In the genomic region with DNA sequence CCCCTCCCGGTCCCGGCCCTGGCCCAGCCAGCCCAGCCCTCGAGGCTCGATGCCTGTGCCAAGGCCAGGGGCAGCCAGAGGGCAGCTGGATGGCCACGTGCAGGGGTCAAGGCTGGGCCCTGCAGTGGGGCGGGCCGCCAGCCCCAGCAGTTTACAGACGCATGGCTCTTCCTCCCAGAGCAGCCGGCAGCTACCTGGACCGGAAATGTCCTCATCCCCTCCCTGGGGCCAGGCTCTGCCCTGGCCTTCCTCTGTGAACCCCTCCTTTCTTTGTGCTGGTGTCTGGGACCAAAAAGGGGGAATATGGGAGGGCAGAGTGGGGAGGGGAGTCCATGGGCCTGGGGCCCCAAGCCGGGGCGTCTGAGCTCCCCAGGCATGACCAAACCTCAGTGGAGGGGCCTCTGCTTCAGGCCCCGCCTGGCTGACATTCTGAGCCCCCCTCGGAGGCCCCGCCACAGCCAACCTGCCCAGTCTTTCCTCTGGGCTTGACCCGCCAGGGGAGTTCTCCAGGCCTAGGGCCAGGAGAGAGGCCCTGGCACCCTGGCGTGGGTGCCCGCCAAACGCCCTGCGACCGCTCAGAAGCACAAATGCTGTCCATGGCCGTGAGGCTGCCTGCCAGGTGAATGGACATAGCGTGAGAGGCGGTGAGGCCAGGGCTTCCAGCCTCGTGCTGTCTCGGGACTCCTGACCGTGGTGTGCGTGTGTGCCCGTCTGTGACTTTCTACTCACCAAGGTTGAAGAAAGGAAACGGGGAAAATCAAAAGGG, we compare ENCODE assay signal across 1 cellular context.
TF ChIP-seq lines count a peak whose summit lies in the region.

No MANE protein-coding gene starts in this region.

TF ChIP-seq in HepG2, 621 proteins besides CTCF, POLR2A, EP300 and RAD21 (continued from another document and continues in another):
- TF ChIP-seq, protein P1, sequence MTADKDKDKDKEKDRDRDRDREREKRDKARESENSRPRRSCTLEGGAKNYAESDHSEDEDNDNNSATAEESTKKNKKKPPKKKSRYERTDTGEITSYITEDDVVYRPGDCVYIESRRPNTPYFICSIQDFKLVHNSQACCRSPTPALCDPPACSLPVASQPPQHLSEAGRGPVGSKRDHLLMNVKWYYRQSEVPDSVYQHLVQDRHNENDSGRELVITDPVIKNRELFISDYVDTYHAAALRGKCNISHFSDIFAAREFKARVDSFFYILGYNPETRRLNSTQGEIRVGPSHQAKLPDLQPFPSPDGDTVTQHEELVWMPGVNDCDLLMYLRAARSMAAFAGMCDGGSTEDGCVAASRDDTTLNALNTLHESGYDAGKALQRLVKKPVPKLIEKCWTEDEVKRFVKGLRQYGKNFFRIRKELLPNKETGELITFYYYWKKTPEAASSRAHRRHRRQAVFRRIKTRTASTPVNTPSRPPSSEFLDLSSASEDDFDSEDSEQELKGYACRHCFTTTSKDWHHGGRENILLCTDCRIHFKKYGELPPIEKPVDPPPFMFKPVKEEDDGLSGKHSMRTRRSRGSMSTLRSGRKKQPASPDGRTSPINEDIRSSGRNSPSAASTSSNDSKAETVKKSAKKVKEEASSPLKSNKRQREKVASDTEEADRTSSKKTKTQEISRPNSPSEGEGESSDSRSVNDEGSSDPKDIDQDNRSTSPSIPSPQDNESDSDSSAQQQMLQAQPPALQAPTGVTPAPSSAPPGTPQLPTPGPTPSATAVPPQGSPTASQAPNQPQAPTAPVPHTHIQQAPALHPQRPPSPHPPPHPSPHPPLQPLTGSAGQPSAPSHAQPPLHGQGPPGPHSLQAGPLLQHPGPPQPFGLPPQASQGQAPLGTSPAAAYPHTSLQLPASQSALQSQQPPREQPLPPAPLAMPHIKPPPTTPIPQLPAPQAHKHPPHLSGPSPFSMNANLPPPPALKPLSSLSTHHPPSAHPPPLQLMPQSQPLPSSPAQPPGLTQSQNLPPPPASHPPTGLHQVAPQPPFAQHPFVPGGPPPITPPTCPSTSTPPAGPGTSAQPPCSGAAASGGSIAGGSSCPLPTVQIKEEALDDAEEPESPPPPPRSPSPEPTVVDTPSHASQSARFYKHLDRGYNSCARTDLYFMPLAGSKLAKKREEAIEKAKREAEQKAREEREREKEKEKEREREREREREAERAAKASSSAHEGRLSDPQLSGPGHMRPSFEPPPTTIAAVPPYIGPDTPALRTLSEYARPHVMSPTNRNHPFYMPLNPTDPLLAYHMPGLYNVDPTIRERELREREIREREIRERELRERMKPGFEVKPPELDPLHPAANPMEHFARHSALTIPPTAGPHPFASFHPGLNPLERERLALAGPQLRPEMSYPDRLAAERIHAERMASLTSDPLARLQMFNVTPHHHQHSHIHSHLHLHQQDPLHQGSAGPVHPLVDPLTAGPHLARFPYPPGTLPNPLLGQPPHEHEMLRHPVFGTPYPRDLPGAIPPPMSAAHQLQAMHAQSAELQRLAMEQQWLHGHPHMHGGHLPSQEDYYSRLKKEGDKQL (CRISPR knock-in tag; IDR thresholded peaks at IDR 0.05; ENCODE audit: low read depth): peak; percentile 82
- TF ChIP-seq, protein P2, sequence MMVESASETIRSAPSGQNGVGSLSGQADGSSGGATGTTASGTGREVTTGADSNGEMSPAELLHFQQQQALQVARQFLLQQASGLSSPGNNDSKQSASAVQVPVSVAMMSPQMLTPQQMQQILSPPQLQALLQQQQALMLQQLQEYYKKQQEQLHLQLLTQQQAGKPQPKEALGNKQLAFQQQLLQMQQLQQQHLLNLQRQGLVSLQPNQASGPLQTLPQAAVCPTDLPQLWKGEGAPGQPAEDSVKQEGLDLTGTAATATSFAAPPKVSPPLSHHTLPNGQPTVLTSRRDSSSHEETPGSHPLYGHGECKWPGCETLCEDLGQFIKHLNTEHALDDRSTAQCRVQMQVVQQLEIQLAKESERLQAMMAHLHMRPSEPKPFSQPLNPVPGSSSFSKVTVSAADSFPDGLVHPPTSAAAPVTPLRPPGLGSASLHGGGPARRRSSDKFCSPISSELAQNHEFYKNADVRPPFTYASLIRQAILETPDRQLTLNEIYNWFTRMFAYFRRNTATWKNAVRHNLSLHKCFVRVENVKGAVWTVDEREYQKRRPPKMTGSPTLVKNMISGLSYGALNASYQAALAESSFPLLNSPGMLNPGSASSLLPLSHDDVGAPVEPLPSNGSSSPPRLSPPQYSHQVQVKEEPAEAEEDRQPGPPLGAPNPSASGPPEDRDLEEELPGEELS (CRISPR knock-in tag; IDR thresholded peaks at IDR 0.05): peak; percentile 78
- TF ChIP-seq RFX1 (IDR thresholded peaks at IDR 0.05) (no peak), ZNF678 (CRISPR knock-in tag; IDR thresholded peaks at IDR 0.05) (0 out of 2 replicates have a peak, but pooled peaks have one; percentile 27), MAFF (IDR thresholded peaks at IDR 0.05; ENCODE audit: low read depth, low read length) (no peak), IRF2 (CRISPR knock-in tag; IDR thresholded peaks at IDR 0.05) (peak; percentile 91), RELA (CRISPR knock-in tag; IDR thresholded peaks at IDR 0.05) (0 out of 2 replicates have a peak, but pooled peaks have one; percentile 42), ZNF83 (CRISPR knock-in tag; IDR thresholded peaks at IDR 0.05; ENCODE audit: borderline replicate concordance) (peak; percentile 66; the same call in 1 of the 2 replicates), ZNF501 (CRISPR knock-in tag; IDR thresholded peaks at IDR 0.05) (peak; percentile 88), TBX3 (IDR thresholded peaks at IDR 0.05; ENCODE audit: borderline replicate concordance) (0 out of 2 replicates have a peak, but pooled peaks have one; percentile 21), SCMH1 (CRISPR knock-in tag; IDR thresholded peaks at IDR 0.05; ENCODE audit: borderline replicate concordance) (no peak), MATR3 (CRISPR knock-in tag; IDR thresholded peaks at IDR 0.05) (no peak), ZSCAN31 (CRISPR knock-in tag; IDR thresholded peaks at IDR 0.05; ENCODE audit: low read depth) (peak; percentile 75), ZFP90 (CRISPR knock-in tag; IDR thresholded peaks at IDR 0.05; ENCODE audit: borderline replicate concordance) (0 out of 2 replicates have a peak, but pooled peaks have one; percentile 49), ZNF557 (CRISPR knock-in tag; IDR thresholded peaks at IDR 0.05) (peak; percentile 59; the same call in 1 of the 2 replicates), YY1 (IDR thresholded peaks at IDR 0.05; ENCODE audit: insufficient read depth, insufficient replicate concordance, low read depth, low read length) (no peak), PAX8 (CRISPR knock-in tag; IDR thresholded peaks at IDR 0.05; ENCODE audit: borderline replicate concordance) (peak; percentile 45; the same call in 1 of the 2 replicates), SMARCC2 (IDR thresholded peaks at IDR 0.05) (no peak), IKZF4 (CRISPR knock-in tag; IDR thresholded peaks at IDR 0.05; ENCODE audit: borderline replicate concordance, low read depth, not compliant biosample characterization) (peak; percentile 88), ZNF891 (CRISPR knock-in tag; IDR thresholded peaks at IDR 0.05) (peak; percentile 70; the same call in 1 of the 2 replicates), ZNF225 (CRISPR knock-in tag; IDR thresholded peaks at IDR 0.05) (peak; percentile 69; the same call in 1 of the 2 replicates)
- TF ChIP-seq, protein P3, sequence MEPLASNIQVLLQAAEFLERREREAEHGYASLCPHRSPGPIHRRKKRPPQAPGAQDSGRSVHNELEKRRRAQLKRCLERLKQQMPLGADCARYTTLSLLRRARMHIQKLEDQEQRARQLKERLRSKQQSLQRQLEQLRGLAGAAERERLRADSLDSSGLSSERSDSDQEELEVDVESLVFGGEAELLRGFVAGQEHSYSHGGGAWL (CRISPR knock-in tag; IDR thresholded peaks at IDR 0.05): peak; percentile 97
- TF ChIP-seq, protein P4, sequence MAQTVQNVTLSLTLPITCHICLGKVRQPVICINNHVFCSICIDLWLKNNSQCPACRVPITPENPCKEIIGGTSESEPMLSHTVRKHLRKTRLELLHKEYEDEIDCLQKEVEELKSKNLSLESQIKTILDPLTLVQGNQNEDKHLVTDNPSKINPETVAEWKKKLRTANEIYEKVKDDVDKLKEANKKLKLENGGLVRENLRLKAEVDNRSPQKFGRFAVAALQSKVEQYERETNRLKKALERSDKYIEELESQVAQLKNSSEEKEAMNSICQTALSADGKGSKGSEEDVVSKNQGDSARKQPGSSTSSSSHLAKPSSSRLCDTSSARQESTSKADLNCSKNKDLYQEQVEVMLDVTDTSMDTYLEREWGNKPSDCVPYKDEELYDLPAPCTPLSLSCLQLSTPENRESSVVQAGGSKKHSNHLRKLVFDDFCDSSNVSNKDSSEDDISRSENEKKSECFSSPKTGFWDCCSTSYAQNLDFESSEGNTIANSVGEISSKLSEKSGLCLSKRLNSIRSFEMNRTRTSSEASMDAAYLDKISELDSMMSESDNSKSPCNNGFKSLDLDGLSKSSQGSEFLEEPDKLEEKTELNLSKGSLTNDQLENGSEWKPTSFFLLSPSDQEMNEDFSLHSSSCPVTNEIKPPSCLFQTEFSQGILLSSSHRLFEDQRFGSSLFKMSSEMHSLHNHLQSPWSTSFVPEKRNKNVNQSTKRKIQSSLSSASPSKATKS (CRISPR knock-in tag; IDR thresholded peaks at IDR 0.05): no peak
- TF ChIP-seq, protein P5, sequence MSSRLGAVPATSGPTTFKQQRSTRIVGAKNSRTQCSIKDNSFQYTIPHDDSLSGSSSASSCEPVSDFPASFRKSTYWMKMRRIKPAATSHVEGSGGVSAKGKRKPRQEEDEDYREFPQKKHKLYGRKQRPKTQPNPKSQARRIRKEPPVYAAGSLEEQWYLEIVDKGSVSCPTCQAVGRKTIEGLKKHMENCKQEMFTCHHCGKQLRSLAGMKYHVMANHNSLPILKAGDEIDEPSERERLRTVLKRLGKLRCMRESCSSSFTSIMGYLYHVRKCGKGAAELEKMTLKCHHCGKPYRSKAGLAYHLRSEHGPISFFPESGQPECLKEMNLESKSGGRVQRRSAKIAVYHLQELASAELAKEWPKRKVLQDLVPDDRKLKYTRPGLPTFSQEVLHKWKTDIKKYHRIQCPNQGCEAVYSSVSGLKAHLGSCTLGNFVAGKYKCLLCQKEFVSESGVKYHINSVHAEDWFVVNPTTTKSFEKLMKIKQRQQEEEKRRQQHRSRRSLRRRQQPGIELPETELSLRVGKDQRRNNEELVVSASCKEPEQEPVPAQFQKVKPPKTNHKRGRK (CRISPR knock-in tag; IDR thresholded peaks at IDR 0.05): 0 out of 2 replicates have a peak, but pooled peaks have one; percentile 34
- TF ChIP-seq, protein P6, sequence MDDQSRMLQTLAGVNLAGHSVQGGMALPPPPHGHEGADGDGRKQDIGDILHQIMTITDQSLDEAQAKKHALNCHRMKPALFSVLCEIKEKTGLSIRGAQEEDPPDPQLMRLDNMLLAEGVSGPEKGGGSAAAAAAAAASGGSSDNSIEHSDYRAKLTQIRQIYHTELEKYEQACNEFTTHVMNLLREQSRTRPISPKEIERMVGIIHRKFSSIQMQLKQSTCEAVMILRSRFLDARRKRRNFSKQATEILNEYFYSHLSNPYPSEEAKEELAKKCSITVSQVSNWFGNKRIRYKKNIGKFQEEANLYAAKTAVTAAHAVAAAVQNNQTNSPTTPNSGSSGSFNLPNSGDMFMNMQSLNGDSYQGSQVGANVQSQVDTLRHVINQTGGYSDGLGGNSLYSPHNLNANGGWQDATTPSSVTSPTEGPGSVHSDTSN (CRISPR knock-in tag; IDR thresholded peaks at IDR 0.05; ENCODE audit: borderline replicate concordance): no peak
- TF ChIP-seq, protein P7, sequence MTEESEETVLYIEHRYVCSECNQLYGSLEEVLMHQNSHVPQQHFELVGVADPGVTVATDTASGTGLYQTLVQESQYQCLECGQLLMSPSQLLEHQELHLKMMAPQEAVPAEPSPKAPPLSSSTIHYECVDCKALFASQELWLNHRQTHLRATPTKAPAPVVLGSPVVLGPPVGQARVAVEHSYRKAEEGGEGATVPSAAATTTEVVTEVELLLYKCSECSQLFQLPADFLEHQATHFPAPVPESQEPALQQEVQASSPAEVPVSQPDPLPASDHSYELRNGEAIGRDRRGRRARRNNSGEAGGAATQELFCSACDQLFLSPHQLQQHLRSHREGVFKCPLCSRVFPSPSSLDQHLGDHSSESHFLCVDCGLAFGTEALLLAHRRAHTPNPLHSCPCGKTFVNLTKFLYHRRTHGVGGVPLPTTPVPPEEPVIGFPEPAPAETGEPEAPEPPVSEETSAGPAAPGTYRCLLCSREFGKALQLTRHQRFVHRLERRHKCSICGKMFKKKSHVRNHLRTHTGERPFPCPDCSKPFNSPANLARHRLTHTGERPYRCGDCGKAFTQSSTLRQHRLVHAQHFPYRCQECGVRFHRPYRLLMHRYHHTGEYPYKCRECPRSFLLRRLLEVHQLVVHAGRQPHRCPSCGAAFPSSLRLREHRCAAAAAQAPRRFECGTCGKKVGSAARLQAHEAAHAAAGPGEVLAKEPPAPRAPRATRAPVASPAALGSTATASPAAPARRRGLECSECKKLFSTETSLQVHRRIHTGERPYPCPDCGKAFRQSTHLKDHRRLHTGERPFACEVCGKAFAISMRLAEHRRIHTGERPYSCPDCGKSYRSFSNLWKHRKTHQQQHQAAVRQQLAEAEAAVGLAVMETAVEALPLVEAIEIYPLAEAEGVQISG (CRISPR knock-in tag; IDR thresholded peaks at IDR 0.05): peak; percentile 81
- TF ChIP-seq, protein P8, sequence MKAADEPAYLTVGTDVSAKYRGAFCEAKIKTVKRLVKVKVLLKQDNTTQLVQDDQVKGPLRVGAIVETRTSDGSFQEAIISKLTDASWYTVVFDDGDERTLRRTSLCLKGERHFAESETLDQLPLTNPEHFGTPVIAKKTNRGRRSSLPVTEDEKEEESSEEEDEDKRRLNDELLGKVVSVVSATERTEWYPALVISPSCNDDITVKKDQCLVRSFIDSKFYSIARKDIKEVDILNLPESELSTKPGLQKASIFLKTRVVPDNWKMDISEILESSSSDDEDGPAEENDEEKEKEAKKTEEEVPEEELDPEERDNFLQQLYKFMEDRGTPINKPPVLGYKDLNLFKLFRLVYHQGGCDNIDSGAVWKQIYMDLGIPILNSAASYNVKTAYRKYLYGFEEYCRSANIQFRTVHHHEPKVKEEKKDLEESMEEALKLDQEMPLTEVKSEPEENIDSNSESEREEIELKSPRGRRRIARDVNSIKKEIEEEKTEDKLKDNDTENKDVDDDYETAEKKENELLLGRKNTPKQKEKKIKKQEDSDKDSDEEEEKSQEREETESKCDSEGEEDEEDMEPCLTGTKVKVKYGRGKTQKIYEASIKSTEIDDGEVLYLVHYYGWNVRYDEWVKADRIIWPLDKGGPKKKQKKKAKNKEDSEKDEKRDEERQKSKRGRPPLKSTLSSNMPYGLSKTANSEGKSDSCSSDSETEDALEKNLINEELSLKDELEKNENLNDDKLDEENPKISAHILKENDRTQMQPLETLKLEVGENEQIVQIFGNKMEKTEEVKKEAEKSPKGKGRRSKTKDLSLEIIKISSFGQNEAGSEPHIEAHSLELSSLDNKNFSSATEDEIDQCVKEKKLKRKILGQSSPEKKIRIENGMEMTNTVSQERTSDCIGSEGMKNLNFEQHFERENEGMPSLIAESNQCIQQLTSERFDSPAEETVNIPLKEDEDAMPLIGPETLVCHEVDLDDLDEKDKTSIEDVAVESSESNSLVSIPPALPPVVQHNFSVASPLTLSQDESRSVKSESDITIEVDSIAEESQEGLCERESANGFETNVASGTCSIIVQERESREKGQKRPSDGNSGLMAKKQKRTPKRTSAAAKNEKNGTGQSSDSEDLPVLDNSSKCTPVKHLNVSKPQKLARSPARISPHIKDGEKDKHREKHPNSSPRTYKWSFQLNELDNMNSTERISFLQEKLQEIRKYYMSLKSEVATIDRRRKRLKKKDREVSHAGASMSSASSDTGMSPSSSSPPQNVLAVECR (CRISPR knock-in tag; IDR thresholded peaks at IDR 0.05; ENCODE audit: borderline replicate concordance): peak; percentile 76; the same call in 1 of the 2 replicates
- TF ChIP-seq, protein P9, sequence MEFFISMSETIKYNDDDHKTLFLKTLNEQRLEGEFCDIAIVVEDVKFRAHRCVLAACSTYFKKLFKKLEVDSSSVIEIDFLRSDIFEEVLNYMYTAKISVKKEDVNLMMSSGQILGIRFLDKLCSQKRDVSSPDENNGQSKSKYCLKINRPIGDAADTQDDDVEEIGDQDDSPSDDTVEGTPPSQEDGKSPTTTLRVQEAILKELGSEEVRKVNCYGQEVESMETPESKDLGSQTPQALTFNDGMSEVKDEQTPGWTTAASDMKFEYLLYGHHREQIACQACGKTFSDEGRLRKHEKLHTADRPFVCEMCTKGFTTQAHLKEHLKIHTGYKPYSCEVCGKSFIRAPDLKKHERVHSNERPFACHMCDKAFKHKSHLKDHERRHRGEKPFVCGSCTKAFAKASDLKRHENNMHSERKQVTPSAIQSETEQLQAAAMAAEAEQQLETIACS (CRISPR knock-in tag; IDR thresholded peaks at IDR 0.05): no peak; the same call in 1 of the 2 replicates
